In the genomic region with DNA sequence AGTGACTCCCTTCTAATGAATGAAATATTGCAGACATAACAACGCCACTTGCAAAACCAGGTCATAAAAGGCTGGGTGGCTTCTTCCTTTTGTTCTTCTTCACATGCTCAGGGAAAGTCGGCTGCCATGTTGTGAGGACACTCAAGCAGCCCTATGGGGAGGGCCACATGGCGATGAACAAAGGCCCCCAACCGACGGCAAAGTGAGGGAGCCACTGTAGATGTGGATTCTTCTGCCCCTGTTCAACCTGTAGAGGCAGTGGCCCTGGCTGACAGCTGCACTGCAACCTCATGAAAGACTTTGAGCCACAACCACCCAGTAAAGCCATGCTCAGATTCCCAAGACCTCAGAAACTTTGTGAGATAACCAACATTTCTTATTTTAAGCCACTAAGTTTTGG, we compare ENCODE assay signal across 1 cellular context.
TF ChIP-seq lines count a peak whose summit lies in the region.

No MANE protein-coding gene starts in this region.

TF ChIP-seq in A549, 52 proteins besides CTCF, POLR2A, EP300 and RAD21 (continued from another document):
- no peak for TF ChIP-seq MAZ (IDR thresholded peaks at IDR 0.05; ENCODE audit: borderline replicate concordance, low read depth, low read length)
- TF ChIP-seq NR3C1 (IDR thresholded peaks at IDR 0.05): no peak
- TF ChIP-seq POLR2AphosphoS2 (conservative IDR thresholded peaks at IDR 0.05; ENCODE audit: low read length): no peak
- TF ChIP-seq FOXS1 (CRISPR knock-in tag; IDR thresholded peaks at IDR 0.05): no peak
